Comparison of ENCODE assay signal across 1 cellular context in genomic region chr9:78023003-78023741, GRCh38.
TF ChIP-seq lines count a peak whose summit lies in the region.

No MANE protein-coding gene starts in this region.

TF ChIP-seq in liver, 16 proteins besides CTCF, POLR2A, EP300 and RAD21 (continued from another document):
- TF ChIP-seq ATF3 (IDR thresholded peaks at IDR 0.05) = no peak
- peak in 1 of 2 donors; percentile 84 for TF ChIP-seq EGR1 (IDR thresholded peaks at IDR 0.05; ENCODE audit: low read depth in 2 of 2)
- TF ChIP-seq FOXA2 (IDR thresholded peaks at IDR 0.05) = peak; percentile 59
TF ChIP-seq in liver: peak in this region for 13.
